Comparison of ENCODE assay signal across 8 cellular contexts in genomic region chr17:44708401-44709263, GRCh38.
A peak's percentile ranks its signal among the peaks of the same experiment; 100 is the strongest.
DNase-seq lines count a peak whose midpoint lies in the region; ATAC-seq lines count a peak whose summit lies in the region.

Gene DBF4B (plus strand): TSS chr17:44708665. CDS start chr17:44708821, 156 bp downstream.

- DNase-seq in DMS79 treated with DMSO at 0.1 percent for 48 hours (lab: John Stamatoyannopoulos, UW) (peak; percentile 87), NCI-H510A treated with DMSO at 0.1 percent for 48 hours (lab: John Stamatoyannopoulos, UW) (peak; percentile 88), kidney tubule cell (ENCODE audit: low spot score) (peak; percentile 92)
- peak; percentile 69 to 85 for DNase-seq in activated CD4-positive, alpha-beta T cell treated with anti-CD3 and anti-CD28 coated beads for 24 hours (ENCODE audit: low read depth in 2 of 2)
- DNase-seq in stimulated activated CD4-positive, alpha-beta T cell treated with anti-CD3 and anti-CD28 coated beads, Interleukin-15, amount 100 ng/mL, for 48 hours (ENCODE audit: low read depth in 2 of 2): peak; percentile 68 to 80

- peak within 1 kb of the TSS; percentile 34 for H3K27ac ChIP-seq in cingulate gyrus (ENCODE audit: low read depth, low read length)

- ATAC-seq in HG03108 (IDR thresholded peaks at IDR 0.05; ENCODE audit: unreplicated experiment): peak; percentile 67
- no peak for ATAC-seq in GM19328 (IDR thresholded peaks at IDR 0.05; ENCODE audit: unreplicated experiment)
